Comparison of ENCODE assay signal across 11 cellular contexts in the genomic region with DNA sequence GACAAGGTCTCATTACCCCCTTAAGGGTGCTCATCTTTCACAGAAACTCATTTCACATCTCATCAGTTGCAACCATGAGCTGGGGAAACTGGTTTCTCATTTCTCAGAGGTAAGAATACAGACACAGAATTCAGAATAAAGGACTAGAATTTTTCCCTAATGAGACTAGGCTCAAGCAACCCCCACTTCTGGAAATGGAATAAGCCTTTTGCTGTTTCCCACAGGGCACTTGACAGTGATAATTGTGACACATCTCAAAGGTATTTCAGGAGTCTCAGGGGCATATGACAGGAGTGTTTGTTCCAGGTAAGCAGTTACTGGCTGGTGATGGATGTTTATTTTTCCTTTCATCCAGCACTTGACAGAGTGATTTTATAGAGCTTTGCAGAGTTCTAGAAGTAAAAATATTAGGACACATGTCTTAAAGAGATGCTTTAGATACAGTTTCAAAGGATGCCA.
DNase-seq lines count a peak whose midpoint lies in the region; ATAC-seq, FAIRE-seq and TF ChIP-seq lines count a peak whose summit lies in the region.
"Had no signal": no experiment of that assay in that cellular context is flagged by ENCODE, and none has a peak within 500 bp of the region (broad histone marks: within the 10 kb centered on the region; RNA-seq: fewer than 3 reads in every experiment).

No MANE protein-coding gene starts in this region.

- peak; percentile 37; the same call in 1 of the 2 replicates for TF ChIP-seq EP300 in Ishikawa (IDR thresholded peaks at IDR 0.05; ENCODE audit: borderline replicate concordance)

- DNase-seq in astrocyte of the hippocampus (ENCODE audit: low read depth, low spot score) = peak; percentile 65
- no peak for DNase-seq in pancreas
- no peak for DNase-seq in NCI-H2029 treated with DMSO at 0.1 percent for 48 hours (lab: John Stamatoyannopoulos, UW)
- no peak for DNase-seq in stimulated activated naive B cell treated with anti-CD40 and anti-IgM and Interleukin-4, amounts not matched to agents 10 μg/mL and 1 μg/mL and 100 μg/mL, for 72 hours
- DNase-seq: amygdala, MM.1S, T-helper 2 cell had no signal

- H3K27ac ChIP-seq in pancreas = peak overlapping the region in 3 of 4 donors; percentile 1 to 47 (median 23)
- H3K27ac ChIP-seq: epithelial cell of prostate had no signal

- no peak overlapping the region for H3K27ac Mint-ChIP-seq in stimulated activated naive B cell treated with anti-CD40 and anti-IgM and Interleukin-4, amounts not matched to agents 10 μg/mL and 1 μg/mL and 100 μg/mL, for 72 hours

- H3K9me3 ChIP-seq in pancreas = no peaks in the 10 kb centered on the region

- no peak overlapping the region for H3K4me3 ChIP-seq in pancreas

- peaks cover 0 to 5% (median 0%) of the 10 kb centered on the region in 3 donors for H3K4me1 ChIP-seq in pancreas

- peak; percentile 25 for ATAC-seq in GM19351 (IDR thresholded peaks at IDR 0.05; ENCODE audit: unreplicated experiment)
- peak; percentile 35 to 80 (median 58) for ATAC-seq in pancreas
- no peak for ATAC-seq in HG03097 (IDR thresholded peaks at IDR 0.05; ENCODE audit: low FRiP score, unreplicated experiment)
- no peak for ATAC-seq in stimulated activated naive B cell treated with anti-CD40 and anti-IgM and Interleukin-4, amounts not matched to agents 10 μg/mL and 1 μg/mL and 100 μg/mL, for 72 hours (replicated peaks)

- intact Hi-C loops in pancreas (cut with DNase I) = no loop called here

- no peaks in the 10 kb centered on the region for H3K27me3 Mint-ChIP-seq in stimulated activated naive B cell treated with anti-CD40 and anti-IgM and Interleukin-4, amounts not matched to agents 10 μg/mL and 1 μg/mL and 100 μg/mL, for 72 hours

- TF ChIP-seq CTCF in pancreas (IDR thresholded peaks at IDR 0.05) = no peak

- no peak for FAIRE-seq in pancreas (lab: Jason Lieb, UNC)

- no peaks in the 10 kb centered on the region for H3K36me3 ChIP-seq in pancreas

- no peak for TF ChIP-seq RAD21 in Ishikawa (IDR thresholded peaks at IDR 0.05; ENCODE audit: low read depth)

- no peaks in the 10 kb centered on the region for H3K27me3 ChIP-seq in pancreas

- H3K4me1 Mint-ChIP-seq in stimulated activated naive B cell treated with anti-CD40 and anti-IgM and Interleukin-4, amounts not matched to agents 10 μg/mL and 1 μg/mL and 100 μg/mL, for 72 hours = peaks cover 0 to 1% of the 10 kb centered on the region in 2 donors

- no peaks in the 10 kb centered on the region for H3K36me3 Mint-ChIP-seq in stimulated activated naive B cell treated with anti-CD40 and anti-IgM and Interleukin-4, amounts not matched to agents 10 μg/mL and 1 μg/mL and 100 μg/mL, for 72 hours

- H3K9me3 Mint-ChIP-seq in stimulated activated naive B cell treated with anti-CD40 and anti-IgM and Interleukin-4, amounts not matched to agents 10 μg/mL and 1 μg/mL and 100 μg/mL, for 72 hours = no peaks in the 10 kb centered on the region

- H3K4me3 Mint-ChIP-seq in stimulated activated naive B cell treated with anti-CD40 and anti-IgM and Interleukin-4, amounts not matched to agents 10 μg/mL and 1 μg/mL and 100 μg/mL, for 72 hours = no peak overlapping the region

TF ChIP-seq in Ishikawa, 13 proteins besides CTCF, POLR2A, EP300 and RAD21:
- TF ChIP-seq, protein P1, sequence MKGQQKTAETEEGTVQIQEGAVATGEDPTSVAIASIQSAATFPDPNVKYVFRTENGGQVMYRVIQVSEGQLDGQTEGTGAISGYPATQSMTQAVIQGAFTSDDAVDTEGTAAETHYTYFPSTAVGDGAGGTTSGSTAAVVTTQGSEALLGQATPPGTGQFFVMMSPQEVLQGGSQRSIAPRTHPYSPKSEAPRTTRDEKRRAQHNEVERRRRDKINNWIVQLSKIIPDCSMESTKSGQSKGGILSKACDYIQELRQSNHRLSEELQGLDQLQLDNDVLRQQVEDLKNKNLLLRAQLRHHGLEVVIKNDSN (IDR thresholded peaks at IDR 0.05) = no peak
- TF ChIP-seq YY1 (IDR thresholded peaks at IDR 0.05; ENCODE audit: low read depth) = no peak
- no peak for TF ChIP-seq NFIC (IDR thresholded peaks at IDR 0.05)
- peak; percentile 51; the same call in 1 of the 2 replicates for TF ChIP-seq TEAD4 (IDR thresholded peaks at IDR 0.05)
- 0 out of 2 replicates have a peak, but pooled peaks have one; percentile 23 for TF ChIP-seq TCF12 (IDR thresholded peaks at IDR 0.05; ENCODE audit: low read depth)
- no peak for TF ChIP-seq ZBTB7A (IDR thresholded peaks at IDR 0.05; ENCODE audit: low read depth)
- no peak for TF ChIP-seq CEBPB (IDR thresholded peaks at IDR 0.05)
- TF ChIP-seq, protein P2, sequence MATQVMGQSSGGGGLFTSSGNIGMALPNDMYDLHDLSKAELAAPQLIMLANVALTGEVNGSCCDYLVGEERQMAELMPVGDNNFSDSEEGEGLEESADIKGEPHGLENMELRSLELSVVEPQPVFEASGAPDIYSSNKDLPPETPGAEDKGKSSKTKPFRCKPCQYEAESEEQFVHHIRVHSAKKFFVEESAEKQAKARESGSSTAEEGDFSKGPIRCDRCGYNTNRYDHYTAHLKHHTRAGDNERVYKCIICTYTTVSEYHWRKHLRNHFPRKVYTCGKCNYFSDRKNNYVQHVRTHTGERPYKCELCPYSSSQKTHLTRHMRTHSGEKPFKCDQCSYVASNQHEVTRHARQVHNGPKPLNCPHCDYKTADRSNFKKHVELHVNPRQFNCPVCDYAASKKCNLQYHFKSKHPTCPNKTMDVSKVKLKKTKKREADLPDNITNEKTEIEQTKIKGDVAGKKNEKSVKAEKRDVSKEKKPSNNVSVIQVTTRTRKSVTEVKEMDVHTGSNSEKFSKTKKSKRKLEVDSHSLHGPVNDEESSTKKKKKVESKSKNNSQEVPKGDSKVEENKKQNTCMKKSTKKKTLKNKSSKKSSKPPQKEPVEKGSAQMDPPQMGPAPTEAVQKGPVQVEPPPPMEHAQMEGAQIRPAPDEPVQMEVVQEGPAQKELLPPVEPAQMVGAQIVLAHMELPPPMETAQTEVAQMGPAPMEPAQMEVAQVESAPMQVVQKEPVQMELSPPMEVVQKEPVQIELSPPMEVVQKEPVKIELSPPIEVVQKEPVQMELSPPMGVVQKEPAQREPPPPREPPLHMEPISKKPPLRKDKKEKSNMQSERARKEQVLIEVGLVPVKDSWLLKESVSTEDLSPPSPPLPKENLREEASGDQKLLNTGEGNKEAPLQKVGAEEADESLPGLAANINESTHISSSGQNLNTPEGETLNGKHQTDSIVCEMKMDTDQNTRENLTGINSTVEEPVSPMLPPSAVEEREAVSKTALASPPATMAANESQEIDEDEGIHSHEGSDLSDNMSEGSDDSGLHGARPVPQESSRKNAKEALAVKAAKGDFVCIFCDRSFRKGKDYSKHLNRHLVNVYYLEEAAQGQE (IDR thresholded peaks at IDR 0.05; ENCODE audit: low read depth) = no peak

Comparison
In these comparisons a context has a peak if more than half of its experiments do, and no peak if none do; other contexts are left out.
1. ATAC-seq: peak in GM19351 (single experiment) and pancreas (4 of 4); none in HG03097 (single experiment) and stimulated activated naive B cell treated with anti-CD40 and anti-IgM and Interleukin-4, amounts not matched to agents 10 μg/mL and 1 μg/mL and 100 μg/mL, for 72 hours (0 of 2).